ENCODE assay signal across 9 cellular contexts in genomic region chr1:15344380-15344779, GRCh38.
"Had no signal": no experiment of that assay in that cellular context is flagged by ENCODE, and none has a peak within 500 bp of the region (broad histone marks: within the 10 kb centered on the region; RNA-seq: fewer than 3 reads in every experiment).

No MANE protein-coding gene starts in this region.

- H3K27ac ChIP-seq: psoas muscle had no signal

- H3K9me3 ChIP-seq: body of pancreas, psoas muscle had no signal

- H3K4me1 ChIP-seq: psoas muscle had no signal

- H3K27me3 ChIP-seq: body of pancreas had no signal

- H3K27ac Mint-ChIP-seq: activated naive CD4-positive, alpha-beta T cell treated with anti-CD3 and anti-CD28 coated beads for 36 hours had no signal

- H3K4me3 Mint-ChIP-seq: activated naive CD4-positive, alpha-beta T cell treated with anti-CD3 and anti-CD28 coated beads for 36 hours had no signal

- DNase-seq: activated naive CD4-positive, alpha-beta T cell treated with anti-CD3 and anti-CD28 coated beads for 36 hours; central memory CD4-positive, alpha-beta T cell; erythroblast; left colon; mammary epithelial cell; T1000; trophoblast cell had no signal

- ATAC-seq: left colon, psoas muscle had no signal

- H3K4me3 ChIP-seq: body of pancreas, psoas muscle had no signal

- H3K9me3 Mint-ChIP-seq: activated naive CD4-positive, alpha-beta T cell treated with anti-CD3 and anti-CD28 coated beads for 36 hours had no signal
